Comparison of ENCODE assay signal across 8 cellular contexts in genomic region chr11:45354976-45355705, GRCh38.
A peak's percentile ranks its signal among the peaks of the same experiment; 100 is the strongest.
DNase-seq lines count a peak whose midpoint lies in the region; ATAC-seq and TF ChIP-seq lines count a peak whose summit lies in the region.

No MANE protein-coding gene starts in this region.

- H3K9me3 Mint-ChIP-seq in endothelial cell (ENCODE audit: unreplicated experiment): peaks cover 4% of the 10 kb centered on the region

- H3K4me1 Mint-ChIP-seq in endothelial cell (ENCODE audit: unreplicated experiment): no peaks in the 10 kb centered on the region

- peak overlapping the region; percentile 21 for H3K4me3 Mint-ChIP-seq in endothelial cell (ENCODE audit: unreplicated experiment)

- no peak overlapping the region for H3K27ac Mint-ChIP-seq in endothelial cell (ENCODE audit: unreplicated experiment)

- TF ChIP-seq CTCF in endothelial cell (IDR thresholded peaks at IDR 0.05; ENCODE audit: unreplicated experiment): no peak

- peak; percentile 96 for ATAC-seq in GM18502 (IDR thresholded peaks at IDR 0.05; ENCODE audit: poor library complexity, unreplicated experiment)
- peak; percentile 94 for ATAC-seq in HG02973 (IDR thresholded peaks at IDR 0.05; ENCODE audit: unreplicated experiment)

- peaks cover 2% of the 10 kb centered on the region for H3K27me3 Mint-ChIP-seq in endothelial cell (ENCODE audit: unreplicated experiment)

- DNase-seq in NCI-H2227 (lab: John Stamatoyannopoulos, UW; ENCODE audit: unreplicated experiment): peak; percentile 98
- peak; percentile 66 for DNase-seq in activated CD8-positive, alpha-beta memory T cell treated with anti-CD3 and anti-CD28 coated beads, Interleukin-2, amount 50 U/mL, for 1 hour (ENCODE audit: extremely low read depth)
- peak; percentile 63 for DNase-seq in endothelial cell (ENCODE audit: low spot score)
- DNase-seq in midbrain (lab: John Stamatoyannopoulos, UW): peak; percentile 89
- DNase-seq in stimulated activated CD8-positive, alpha-beta memory T cell treated with anti-CD3 and anti-CD28 coated beads, Interleukin-15, amount 100 ng/mL, for 24 hours (ENCODE audit: low read depth): peak; percentile 74
- DNase-seq in LoVo (ENCODE audit: low spot score): no peak

- H3K36me3 Mint-ChIP-seq in endothelial cell (ENCODE audit: low read depth, unreplicated experiment): no peaks in the 10 kb centered on the region
